ENCODE assay signal across 1 cellular context in the genomic region with DNA sequence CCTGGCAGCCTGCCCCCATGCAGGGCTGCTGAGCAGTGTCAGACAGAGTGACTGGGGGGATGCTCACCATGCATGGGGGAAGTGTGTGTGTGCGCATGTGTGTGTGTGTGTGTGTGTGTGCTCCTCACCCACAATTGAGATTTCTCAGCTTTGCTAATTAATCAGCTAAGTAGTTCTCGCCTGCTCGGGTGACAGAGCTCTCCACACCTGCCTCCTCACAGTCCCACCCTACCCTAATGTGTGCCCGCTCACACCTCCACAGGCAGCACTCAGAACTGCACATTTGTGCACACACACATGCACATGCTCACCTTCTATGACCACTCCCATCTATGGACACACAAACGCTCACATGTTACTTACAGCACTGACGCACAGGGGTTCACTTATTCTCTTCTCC.
TF ChIP-seq lines count a peak whose summit lies in the region.

No MANE protein-coding gene starts in this region.

TF ChIP-seq in K562, 482 proteins besides CTCF, POLR2A, EP300 and RAD21 (continued from another document):
- no peak for TF ChIP-seq PATZ1 (CRISPR knock-in tag; IDR thresholded peaks at IDR 0.05; ENCODE audit: borderline replicate concordance)
- no peak for TF ChIP-seq HMG20A (CRISPR knock-in tag; conservative IDR thresholded peaks at IDR 0.05)
- TF ChIP-seq NFIC (IDR thresholded peaks at IDR 0.05): no peak
- no peak for TF ChIP-seq PTRF (tag; IDR thresholded peaks at IDR 0.05)
- no peak for TF ChIP-seq CREM (IDR thresholded peaks at IDR 0.05; ENCODE audit: low read depth)
- TF ChIP-seq SNRNP70 (optimal IDR thresholded peaks at IDR 0.05; ENCODE audit: low read depth, low read length): no peak
- no peak for TF ChIP-seq ZKSCAN3 (CRISPR knock-in tag; IDR thresholded peaks at IDR 0.05)
- no peak for TF ChIP-seq ILF3 (IDR thresholded peaks at IDR 0.05; ENCODE audit: borderline replicate concordance)
- TF ChIP-seq ZNF124 (CRISPR knock-in tag; IDR thresholded peaks at IDR 0.05): no peak
- TF ChIP-seq CTBP1 (IDR thresholded peaks at IDR 0.05; ENCODE audit: borderline replicate concordance): no peak
